1 cellular context compared by ENCODE assay signal in genomic region chr3:38136807-38137614, GRCh38.
TF ChIP-seq lines count a peak whose summit lies in the region.

A gene with protein sequence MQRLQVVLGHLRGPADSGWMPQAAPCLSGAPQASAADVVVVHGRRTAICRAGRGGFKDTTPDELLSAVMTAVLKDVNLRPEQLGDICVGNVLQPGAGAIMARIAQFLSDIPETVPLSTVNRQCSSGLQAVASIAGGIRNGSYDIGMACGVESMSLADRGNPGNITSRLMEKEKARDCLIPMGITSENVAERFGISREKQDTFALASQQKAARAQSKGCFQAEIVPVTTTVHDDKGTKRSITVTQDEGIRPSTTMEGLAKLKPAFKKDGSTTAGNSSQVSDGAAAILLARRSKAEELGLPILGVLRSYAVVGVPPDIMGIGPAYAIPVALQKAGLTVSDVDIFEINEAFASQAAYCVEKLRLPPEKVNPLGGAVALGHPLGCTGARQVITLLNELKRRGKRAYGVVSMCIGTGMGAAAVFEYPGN (minus strand): TSS chr3:38137127. CDS start chr3:38137035, 92 bp downstream.

TF ChIP-seq in A549, 52 proteins besides CTCF, POLR2A, EP300 and RAD21 (continued from another document):
- TF ChIP-seq, protein P1, sequence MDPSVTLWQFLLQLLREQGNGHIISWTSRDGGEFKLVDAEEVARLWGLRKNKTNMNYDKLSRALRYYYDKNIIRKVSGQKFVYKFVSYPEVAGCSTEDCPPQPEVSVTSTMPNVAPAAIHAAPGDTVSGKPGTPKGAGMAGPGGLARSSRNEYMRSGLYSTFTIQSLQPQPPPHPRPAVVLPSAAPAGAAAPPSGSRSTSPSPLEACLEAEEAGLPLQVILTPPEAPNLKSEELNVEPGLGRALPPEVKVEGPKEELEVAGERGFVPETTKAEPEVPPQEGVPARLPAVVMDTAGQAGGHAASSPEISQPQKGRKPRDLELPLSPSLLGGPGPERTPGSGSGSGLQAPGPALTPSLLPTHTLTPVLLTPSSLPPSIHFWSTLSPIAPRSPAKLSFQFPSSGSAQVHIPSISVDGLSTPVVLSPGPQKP (IDR thresholded peaks at IDR 0.05; ENCODE audit: low read depth, low read length): no peak
- peak; percentile 69; the same call in 1 of the 2 replicates for TF ChIP-seq PHF8 (IDR thresholded peaks at IDR 0.05; ENCODE audit: borderline replicate concordance, low read depth)
- TF ChIP-seq JUN (IDR thresholded peaks at IDR 0.05): peak in 1 of 2 experiments; percentile 73; a peak in 3 of 5 replicates
